10 cellular contexts compared by ENCODE assay signal in genomic region chr2:70851704-70852103, GRCh38. TPM values are rescaled to one million over a fixed set of nuclear protein-coding genes. Genes with fewer than 3 reads are reported as not detected.
DNase-seq lines count a peak whose midpoint lies in the region; ATAC-seq and TF ChIP-seq lines count a peak whose summit lies in the region.
"Had no signal": no experiment of that assay in that cellular context is flagged by ENCODE, and none has a peak within 500 bp of the region (broad histone marks: within the 10 kb centered on the region; RNA-seq: fewer than 3 reads in every experiment).

No MANE protein-coding gene starts in this region.

- no peaks in the 10 kb centered on the region for H3K36me3 Mint-ChIP-seq in activated CD4-positive, alpha-beta T cell treated with anti-CD3 and anti-CD28 coated beads, Interleukin-2, amount 10 ng/mL, durations not matched to agents 24 days and 14 days (ENCODE audit: low read depth)

- TF ChIP-seq CTCF in esophagus muscularis mucosa (IDR thresholded peaks at IDR 0.05): no peak

- H3K27ac ChIP-seq in esophagus muscularis mucosa (replicated peaks in 1 of 4): no peak overlapping the region

- H3K27ac Mint-ChIP-seq in activated CD4-positive, alpha-beta T cell treated with anti-CD3 and anti-CD28 coated beads, Interleukin-2, amount 10 ng/mL, durations not matched to agents 24 days and 14 days: peak overlapping the region; percentile 69

- no peak overlapping the region for H3K4me3 ChIP-seq in esophagus muscularis mucosa
- H3K4me3 ChIP-seq: heart right ventricle had no signal

- no peaks in the 10 kb centered on the region for H3K9me3 ChIP-seq in esophagus muscularis mucosa

- peaks cover 23% of the 10 kb centered on the region for H3K4me1 Mint-ChIP-seq in activated CD4-positive, alpha-beta T cell treated with anti-CD3 and anti-CD28 coated beads, Interleukin-2, amount 10 ng/mL, durations not matched to agents 24 days and 14 days

- ATAC-seq in HG03378 (IDR thresholded peaks at IDR 0.05; ENCODE audit: unreplicated experiment) (peak; percentile 90), GM18873 (IDR thresholded peaks at IDR 0.05; ENCODE audit: low FRiP score, unreplicated experiment) (no peak), HG02981 (IDR thresholded peaks at IDR 0.05; ENCODE audit: unreplicated experiment) (no peak)

- no peak for TF ChIP-seq EP300 in esophagus muscularis mucosa (IDR thresholded peaks at IDR 0.05)

- H3K27me3 Mint-ChIP-seq in activated CD4-positive, alpha-beta T cell treated with anti-CD3 and anti-CD28 coated beads, Interleukin-2, amount 10 ng/mL, durations not matched to agents 24 days and 14 days: peaks cover 2% of the 10 kb centered on the region

- H3K27me3 ChIP-seq in esophagus muscularis mucosa: no peaks in the 10 kb centered on the region

- no peaks in the 10 kb centered on the region for H3K36me3 ChIP-seq in esophagus muscularis mucosa
- H3K36me3 ChIP-seq: heart right ventricle had no signal

- no peaks in the 10 kb centered on the region for H3K4me1 ChIP-seq in esophagus muscularis mucosa

- H3K9me3 Mint-ChIP-seq in activated CD4-positive, alpha-beta T cell treated with anti-CD3 and anti-CD28 coated beads, Interleukin-2, amount 10 ng/mL, durations not matched to agents 24 days and 14 days: no peaks in the 10 kb centered on the region

- 54% methylated on average over 4 of the region's 4 CpGs for WGBS in esophagus muscularis mucosa

- peak; percentile 79 for DNase-seq in activated CD4-positive, alpha-beta T cell treated with anti-CD3 and anti-CD28 coated beads, Interleukin-2, amount 10 ng/mL, durations not matched to agents 24 days and 14 days
- DNase-seq in activated CD4-positive, alpha-beta T cell treated with anti-CD3 and anti-CD28 coated beads for 1 hour: no peak
- DNase-seq in activated CD8-positive, alpha-beta memory T cell treated with anti-CD3 and anti-CD28 coated beads, Interleukin-2, amount 50 U/mL, for 24 hours (ENCODE audit: extremely low read depth): peak; percentile 9
- DNase-seq in stimulated activated CD4-positive, alpha-beta T cell treated with anti-CD3 and anti-CD28 coated beads, TNF-alpha, amount 100 ng/mL, for 48 hours (ENCODE audit: low read depth in 3 of 3): peak in 2 of 3 donors; percentile 16 to 21
- no peak for DNase-seq in esophagus muscularis mucosa (ENCODE audit: extremely low spot score)
- DNase-seq: heart right ventricle, NCI-H2107 had no signal

- no peak for TF ChIP-seq POLR2A in esophagus muscularis mucosa (IDR thresholded peaks at IDR 0.05; ENCODE audit: low read depth)

- peak overlapping the region; percentile 12 for H3K4me3 Mint-ChIP-seq in activated CD4-positive, alpha-beta T cell treated with anti-CD3 and anti-CD28 coated beads, Interleukin-2, amount 10 ng/mL, durations not matched to agents 24 days and 14 days

- intact Hi-C loops in activated CD4-positive, alpha-beta T cell treated with anti-CD3 and anti-CD28 coated beads, Interleukin-2, amount 10 ng/mL, durations not matched to agents 24 days and 14 days (cut with micrococcal nuclease): loop anchor here (1.0 to 10.0 kb wide), 2 partner anchors 25 to 547 kb away; partner anchors contain the start of gene FAM136A
- intact Hi-C loops in esophagus muscularis mucosa (cut with DNase I): no loop called here

RNA-seq across cellular contexts. Expression of gene CD207, which starts 16.1 kb away (rescaled TPM):
- total RNA-seq in activated CD4-positive, alpha-beta T cell treated with anti-CD3 and anti-CD28 coated beads, Interleukin-2, amount 10 ng/mL, durations not matched to agents 24 days and 14 days: not detected in 2 replicates
- total RNA-seq in esophagus muscularis mucosa: 1 to 10 TPM in 2 of 4 donors, under 1 TPM in 2; 0.26 to 1.7 (median 0.68) TPM

RNA-seq across cellular contexts. Expression of gene CLEC4F, which starts 31.3 kb away (rescaled TPM):
- not detected in 2 replicates for total RNA-seq in activated CD4-positive, alpha-beta T cell treated with anti-CD3 and anti-CD28 coated beads, Interleukin-2, amount 10 ng/mL, durations not matched to agents 24 days and 14 days
- total RNA-seq in esophagus muscularis mucosa: under 1 TPM in 3 of 4 donors, not detected in 1; 0.13 to 0.63 (median 0.42) TPM

RNA-seq across cellular contexts. Expression of gene VAX2, which starts 48.7 kb away (rescaled TPM):
- total RNA-seq in activated CD4-positive, alpha-beta T cell treated with anti-CD3 and anti-CD28 coated beads, Interleukin-2, amount 10 ng/mL, durations not matched to agents 24 days and 14 days: not detected in 2 replicates
- 1 to 10 TPM in 3 of 4 donors, under 1 TPM in 1; 0.33 to 2.5 (median 1.5) TPM for total RNA-seq in esophagus muscularis mucosa

Comparison
In these comparisons a context has a peak if more than half of its experiments do, and no peak if none do; other contexts are left out.
1. DNase-seq: peak in activated CD4-positive, alpha-beta T cell treated with anti-CD3 and anti-CD28 coated beads, Interleukin-2, amount 10 ng/mL, durations not matched to agents 24 days and 14 days (single experiment), activated CD8-positive, alpha-beta memory T cell treated with anti-CD3 and anti-CD28 coated beads, Interleukin-2, amount 50 U/mL, for 24 hours (single experiment) and stimulated activated CD4-positive, alpha-beta T cell treated with anti-CD3 and anti-CD28 coated beads, TNF-alpha, amount 100 ng/mL, for 48 hours (2 of 3); none in activated CD4-positive, alpha-beta T cell treated with anti-CD3 and anti-CD28 coated beads for 1 hour (single experiment) and esophagus muscularis mucosa (single experiment).